ENCODE assay signal across 15 cellular contexts in genomic region chr7:37704434-37704833, GRCh38. TPM values are rescaled to one million over a fixed set of nuclear protein-coding genes. Genes with fewer than 3 reads are reported as not detected.
"Had no signal": no experiment of that assay in that cellular context is flagged by ENCODE, and none has a peak within 500 bp of the region (broad histone marks: within the 10 kb centered on the region; RNA-seq: fewer than 3 reads in every experiment).

No MANE protein-coding gene starts in this region.

RNA-seq across cellular contexts. Expression of gene GPR141, which starts 20.9 kb away (rescaled TPM):
- total RNA-seq: activated CD4-positive, alpha-beta memory T cell treated with anti-CD3 and anti-CD28 coated beads for 36 hours; activated CD4-positive, alpha-beta T cell treated with anti-CD3 and anti-CD28 coated beads for 36 hours; activated CD4-positive, alpha-beta T cell treated with anti-CD3 and anti-CD28 coated beads, Interleukin-2, amount 10 ng/mL, durations not matched to agents 24 days and 14 days; activated CD8-positive, alpha-beta memory T cell treated with anti-CD3 and anti-CD28 coated beads for 36 hours; activated CD8-positive, alpha-beta T cell treated with anti-CD3 and anti-CD28 coated beads, Interleukin-2, amount 10 ng/mL, durations not matched to agents 7 days and 5 days; activated naive CD4-positive, alpha-beta T cell treated with anti-CD3 and anti-CD28 coated beads, Interleukin-2, amount 50 U/mL, for 72 hours; activated naive CD8-positive, alpha-beta T cell treated with anti-CD3 and anti-CD28 coated beads, Interleukin-2, amount 10 ng/mL, durations not matched to agents 7 days and 5 days; activated T-helper 1 cell treated with anti-CD3 and anti-CD28 coated beads, Interleukin-12 subunit alpha, Interleukin-12 subunit beta, Interleukin-2, Interleukin-4 antibody, amounts not matched to agents 30 ng/mL and 10 ng/mL and 1 ng/mL, durations not matched to agents 14 hours and 24 hours and 36 hours; ascending aorta; endothelial cell of umbilical vein; fibroblast of lung; fibroblast of villous mesenchyme; glomerular endothelial cell; T-helper 2 cell treated with Interferon-gamma antibody and Interleukin-4, amounts not matched to agents 100 ng/mL and 5 ng/mL, for 36 hours had no signal
- polyA plus RNA-seq: cardiac muscle cell, endothelial cell of umbilical vein, fibroblast of lung had no signal
